Comparison of ENCODE assay signal across 27 cellular contexts in genomic region chr1:93360111-93360510, GRCh38. TPM values are rescaled to one million over a fixed set of nuclear protein-coding genes. Genes with fewer than 3 reads are reported as not detected.
DNase-seq lines count a peak whose midpoint lies in the region; ATAC-seq, FAIRE-seq and TF ChIP-seq lines count a peak whose summit lies in the region.
"Had no signal": no experiment of that assay in that cellular context is flagged by ENCODE, and none has a peak within 500 bp of the region (broad histone marks: within the 10 kb centered on the region; RNA-seq: fewer than 3 reads in every experiment).

No MANE protein-coding gene starts in this region.

- peak overlapping the region; percentile 24 for H3K4me3 ChIP-seq in CD4-positive, CD25-positive, alpha-beta regulatory T cell (ENCODE audit: low read depth, low read length)

- no peaks in the 10 kb centered on the region for H3K9me3 Mint-ChIP-seq in CD4-positive, CD25-positive, alpha-beta regulatory T cell
- no peaks in the 10 kb centered on the region for H3K9me3 Mint-ChIP-seq in immature natural killer cell
- no peaks in the 10 kb centered on the region for H3K9me3 Mint-ChIP-seq in osteocyte (ENCODE audit: unreplicated experiment)
- H3K9me3 Mint-ChIP-seq: CD4-positive, alpha-beta memory T cell had no signal

- no peaks in the 10 kb centered on the region for H3K27me3 Mint-ChIP-seq in CD4-positive, CD25-positive, alpha-beta regulatory T cell
- H3K27me3 Mint-ChIP-seq in immature natural killer cell (ENCODE audit: low read depth in 3 of 3): no peaks in the 10 kb centered on the region
- no peaks in the 10 kb centered on the region for H3K27me3 Mint-ChIP-seq in osteocyte (ENCODE audit: unreplicated experiment)
- H3K27me3 Mint-ChIP-seq: CD4-positive, alpha-beta memory T cell had no signal

- H3K9me3 ChIP-seq in CD4-positive, CD25-positive, alpha-beta regulatory T cell (ENCODE audit: control insufficient read depth in 2 of 2, low read length in 2 of 2): no peaks in the 10 kb centered on the region

- peak; percentile 27 for FAIRE-seq in H54 (lab: Jason Lieb, UNC)
- FAIRE-seq: GM12891 had no signal

- peaks cover 57% of the 10 kb centered on the region for H3K36me3 Mint-ChIP-seq in CD4-positive, CD25-positive, alpha-beta regulatory T cell
- H3K36me3 Mint-ChIP-seq in immature natural killer cell (peaks cover 17 to 41% (median 31%) of the 10 kb centered on the region in 3 donors), osteocyte (ENCODE audit: unreplicated experiment) (peaks cover 49% of the 10 kb centered on the region)

- H3K27ac ChIP-seq in CD4-positive, CD25-positive, alpha-beta regulatory T cell (ENCODE audit: insufficient read depth, low read length, poor library complexity, severe bottlenecking): no peak overlapping the region
- H3K27ac ChIP-seq: RWPE1 had no signal

- ATAC-seq in CD4-positive, CD25-positive, alpha-beta regulatory T cell (ENCODE audit: low read depth in 2 of 2): no peak
- ATAC-seq in GM18868 (IDR thresholded peaks at IDR 0.05; ENCODE audit: unreplicated experiment) (no peak), GM21447 (IDR thresholded peaks at IDR 0.05; ENCODE audit: unreplicated experiment) (no peak), GM19452 (IDR thresholded peaks at IDR 0.05; ENCODE audit: unreplicated experiment) (no peak)

- peak overlapping the region in 1 of 4 donors; percentile 73 for H3K4me3 Mint-ChIP-seq in CD4-positive, CD25-positive, alpha-beta regulatory T cell
- H3K4me3 Mint-ChIP-seq in immature natural killer cell: peak overlapping the region in 2 of 5 donors; percentile 17 to 29
- H3K4me3 Mint-ChIP-seq in osteocyte (ENCODE audit: unreplicated experiment): no peak overlapping the region

- H3K36me3 ChIP-seq in CD4-positive, CD25-positive, alpha-beta regulatory T cell (ENCODE audit: control insufficient read depth, insufficient read depth, low read length): peaks cover 71% of the 10 kb centered on the region

- TF ChIP-seq CTCF in osteocyte (IDR thresholded peaks at IDR 0.05): no peak

- H3K27ac Mint-ChIP-seq in CD4-positive, CD25-positive, alpha-beta regulatory T cell: no peak overlapping the region
- H3K27ac Mint-ChIP-seq in immature natural killer cell: peak overlapping the region in 5 of 6 donors; percentile 29 to 61 (median 37)
- peak overlapping the region; percentile 9 for H3K27ac Mint-ChIP-seq in osteocyte (ENCODE audit: unreplicated experiment)

- DNase-seq in CD4-positive, CD25-positive, alpha-beta regulatory T cell: no peak
- DNase-seq in H54 (ENCODE audit: insufficient read length, low spot score): no peak
- DNase-seq in immature natural killer cell: no peak
- no peak for DNase-seq in osteocyte (ENCODE audit: extremely low spot score, unreplicated experiment)
- DNase-seq: CD4-positive, alpha-beta memory T cell; DMS 273 treated with DMSO at 0.1 percent for 48 hours; DMS79; EL; GF-D8; GOT3; HCEC 1CT; IMR-90; KG1; NCI-H1048; NCI-H1417; NCI-H1694; NCI-H2029 treated with DMSO at 0.1 percent for 48 hours; NCI-H2227 treated with DMSO at 0.1 percent for 48 hours; NCI-H510A; NCI-H69; SHP77; T-helper 1 cell had no signal

- H3K4me1 Mint-ChIP-seq in CD4-positive, CD25-positive, alpha-beta regulatory T cell: peaks cover 53 to 79% (median 69%) of the 10 kb centered on the region in 4 donors
- H3K4me1 Mint-ChIP-seq in immature natural killer cell (peaks cover 52 to 85% of the 10 kb centered on the region in 2 donors), osteocyte (ENCODE audit: unreplicated experiment) (peaks cover 14% of the 10 kb centered on the region)

- peaks cover 26% of the 10 kb centered on the region for H3K4me1 ChIP-seq in CD4-positive, CD25-positive, alpha-beta regulatory T cell (ENCODE audit: control insufficient read depth, insufficient read depth, low read length, poor library complexity, severe bottlenecking)

- no peaks in the 10 kb centered on the region for H3K27me3 ChIP-seq in CD4-positive, CD25-positive, alpha-beta regulatory T cell (ENCODE audit: control insufficient read depth, insufficient read depth, low read length)

- TF ChIP-seq POLR2A in H54 (IDR thresholded peaks at IDR 0.05; ENCODE audit: low read depth, low read length): no peak

RNA-seq across cellular contexts. Expression of gene DR1, which starts 14.4 kb away (rescaled TPM):
- total RNA-seq in CD4-positive, CD25-positive, alpha-beta regulatory T cell: 85.4 TPM
- polyA plus RNA-seq in CD4-positive, CD25-positive, alpha-beta regulatory T cell: 10 to 100 TPM; 69.5 to 83.5 (median 74.6) TPM
- 10 to 100 TPM; 48.0 to 87.9 (median 80.5) TPM for polyA plus RNA-seq in immature natural killer cell
- total RNA-seq in osteocyte: 60.9 and 61.7 TPM in 2 replicates

Comparison
In these comparisons a context has a peak if more than half of its experiments do, and no peak if none do; other contexts are left out.
1. H3K27ac Mint-ChIP-seq: peak in immature natural killer cell (5 of 6) and osteocyte (single experiment); none in CD4-positive, CD25-positive, alpha-beta regulatory T cell (0 of 3).